In genomic region chr11:114296190-114296978, GRCh38 we compare ENCODE assay signal across 10 cellular contexts. TPM values are rescaled to one million over a fixed set of nuclear protein-coding genes. Genes with fewer than 3 reads are reported as not detected.
A peak's percentile ranks its signal among the peaks of the same experiment; 100 is the strongest.
DNase-seq lines count a peak whose midpoint lies in the region; ATAC-seq and TF ChIP-seq lines count a peak whose summit lies in the region.
"Had no signal": no experiment of that assay in that cellular context is flagged by ENCODE, and none has a peak within 500 bp of the region (broad histone marks: within the 10 kb centered on the region; RNA-seq: fewer than 3 reads in every experiment).

NNMT (plus strand) TSS chr11:114296399; CDS start chr11:114296557, 158 bp downstream.

- H3K9me3 ChIP-seq in heart left ventricle: peaks cover 0 to 26% (median 8%) of the 10 kb centered on the region in 12 donors

- TF ChIP-seq CTCF in C4-2B (conservative IDR thresholded peaks at IDR 0.05): no peak
- no peak for TF ChIP-seq CTCF in VCaP (conservative IDR thresholded peaks at IDR 0.05)
- TF ChIP-seq CTCF in heart left ventricle (IDR thresholded peaks at IDR 0.05): no peak

- peaks cover 0 to 20% (median 4%) of the 10 kb centered on the region in 9 donors for H3K36me3 ChIP-seq in heart left ventricle

- peaks cover 0 to 48% (median 22%) of the 10 kb centered on the region in 12 donors for H3K4me1 ChIP-seq in heart left ventricle

- DNase-seq in heart left ventricle: peak in 4 of 5 donors; percentile 68 to 81 (median 71)
- DNase-seq in pulmonary artery endothelial cell (ENCODE audit: low read depth, low spot score): peak; percentile 93
- DNase-seq in head of caudate nucleus: no peak
- DNase-seq in activated CD4-positive, alpha-beta T cell treated with anti-CD3 and anti-CD28 coated beads for 48 hours: no peak
- DNase-seq: glutamatergic neuron, substantia nigra had no signal

- peak within 1 kb of the TSS; percentile 7 to 71 (median 48) for H3K4me3 ChIP-seq in heart left ventricle

- peak in 1 of 2 donors; percentile 37 for TF ChIP-seq POLR2A in heart left ventricle (IDR thresholded peaks at IDR 0.05)

- intact Hi-C loops in heart left ventricle (cut with DNase I): loop anchor here in 2 of 10 donors (5.0 to 10.0 kb wide), 2 partner anchors 106 to 108 kb away; partner anchors contain the start of genes C11orf71 (in 2 of the 2) and RBM7 (in 2 of the 2)
- intact Hi-C loops in head of caudate nucleus (cut with DNase I): no loop called here

- peak; percentile 75 to 87 (median 81) for ATAC-seq in heart left ventricle
- ATAC-seq in GM21423 (IDR thresholded peaks at IDR 0.05; ENCODE audit: unreplicated experiment): no peak
- no peak for ATAC-seq in HG02678 (IDR thresholded peaks at IDR 0.05; ENCODE audit: unreplicated experiment)

- no peaks in the 10 kb centered on the region for H3K27me3 ChIP-seq in heart left ventricle

- WGBS in heart left ventricle, 4 donors: 53 to 70% (median 64%) methylated on average over 12 of the region's 12 CpGs

- H3K27ac ChIP-seq in C4-2B: peak within 1 kb of the TSS; percentile 42
- peak within 1 kb of the TSS; percentile 86 for H3K27ac ChIP-seq in VCaP
- H3K27ac ChIP-seq in heart left ventricle: peak within 1 kb of the TSS; percentile 69 to 98 (median 86)

RNA-seq across cellular contexts. Expression of gene NNMT, which starts in this region (rescaled TPM):
- total RNA-seq in heart left ventricle (100 to 1,000 TPM in 1 of 9 donors, 10 to 100 TPM in 8; 12.4 to 146 (median 27.4) TPM), pulmonary artery endothelial cell (346 and 362 TPM in 2 replicates)
- 10 to 100 TPM; 27.9 to 76.3 TPM for polyA plus RNA-seq in heart left ventricle

Comparison
In these comparisons a context has a peak if more than half of its experiments do, and no peak if none do; other contexts are left out.
1. ATAC-seq: peak in heart left ventricle (4 of 4); none in GM21423 (single experiment) and HG02678 (single experiment).
2. DNase-seq: peak in heart left ventricle (4 of 5) and pulmonary artery endothelial cell (single experiment); none in head of caudate nucleus (0 of 42) and activated CD4-positive, alpha-beta T cell treated with anti-CD3 and anti-CD28 coated beads for 48 hours (single experiment).
3. Peak in every context shown above with its lines, with median percentiles within 50 percentile points of each other: H3K27ac ChIP-seq.